In the genomic region with DNA sequence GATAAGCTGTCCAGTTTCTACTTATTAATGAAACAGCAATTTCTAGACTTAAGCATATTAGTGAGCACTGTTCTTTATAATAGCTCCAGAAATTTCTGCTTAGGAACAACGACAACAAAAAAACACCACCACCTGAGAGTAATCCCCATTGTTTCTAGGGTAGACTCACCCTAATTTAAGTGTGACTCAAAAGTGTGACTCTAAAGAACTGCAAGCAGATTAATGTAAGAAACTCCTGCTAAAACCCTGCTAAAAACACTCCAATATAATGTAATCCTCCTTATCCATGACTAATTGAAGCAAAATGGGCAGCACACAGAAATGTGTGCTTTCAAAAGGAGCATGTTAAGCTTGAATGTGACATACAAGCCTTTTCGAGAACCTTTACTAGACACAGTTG, we compare ENCODE assay signal across 24 cellular contexts.
DNase-seq lines count a peak whose midpoint lies in the region; ATAC-seq, FAIRE-seq and TF ChIP-seq lines count a peak whose summit lies in the region.
"Had no signal": no experiment of that assay in that cellular context is flagged by ENCODE, and none has a peak within 500 bp of the region (broad histone marks: within the 10 kb centered on the region; RNA-seq: fewer than 3 reads in every experiment).

No MANE protein-coding gene starts in this region.

- H3K27me3 Mint-ChIP-seq in GM23338 (ENCODE audit: insufficient read depth, low read depth, poor library complexity) = no peaks in the 10 kb centered on the region
- H3K27me3 Mint-ChIP-seq in nephron (ENCODE audit: low read depth) = peaks cover 2% of the 10 kb centered on the region

- H3K79me2 ChIP-seq in GM23338 (replicated peaks; ENCODE audit: insufficient read depth) = no peaks in the 10 kb centered on the region
- H3K79me2 ChIP-seq in H1 (ENCODE audit: control insufficient read depth in 1 of 2, insufficient read depth in 2 of 2, low read length in 2 of 2) = no peaks in the 10 kb centered on the region

- H3K27ac Mint-ChIP-seq in GM23338 (no peak overlapping the region), nephron (peak overlapping the region; percentile 33 to 56 (median 50))
- H3K27ac Mint-ChIP-seq: CD4-positive, alpha-beta T cell had no signal

- H2AK5ac ChIP-seq in H1 (ENCODE audit: low read depth, low read length) = no peak overlapping the region

- H2BK12ac ChIP-seq in H1 (ENCODE audit: low read depth, low read length) = no peak overlapping the region

- H4K91ac ChIP-seq in H1 (replicated peaks; ENCODE audit: insufficient read length, low read length) = no peak overlapping the region

- no peak overlapping the region for H3K56ac ChIP-seq in H1 (replicated peaks; ENCODE audit: insufficient read length, low read depth, low read length)

- no peak overlapping the region for H3K23ac ChIP-seq in H1 (ENCODE audit: insufficient read length)

- POLR2A ChIA-PET in H1 (lab: Charles Lee; ENCODE audit: partially characterized antibody) = no interaction called here

- H3K4me3 ChIP-seq in GM23338 (no peak overlapping the region), H1 (ENCODE audit: extremely low read depth in 1 of 4, insufficient read depth in 2 of 4, low read depth in 3 of 4, low read length in 4 of 4) (no peak overlapping the region)
- H3K4me3 ChIP-seq: A549; BLaER1 treated with 17β-estradiol and CSF1 and Interleukin-3, amounts not matched to agents 10 nM and 100 nM had no signal

- ATAC-seq in GM23338 = no peak
- ATAC-seq in GM21528 (IDR thresholded peaks at IDR 0.05; ENCODE audit: low FRiP score, unreplicated experiment) = no peak
- no peak for ATAC-seq in GM18873 (IDR thresholded peaks at IDR 0.05; ENCODE audit: low FRiP score, unreplicated experiment)
- no peak for ATAC-seq in HG03432 (IDR thresholded peaks at IDR 0.05; ENCODE audit: unreplicated experiment)
- ATAC-seq: A549 had no signal

- H3K27ac ChIP-seq in GM23338 (ENCODE audit: low read depth) = no peak overlapping the region
- no peak overlapping the region for H3K27ac ChIP-seq in H1 (ENCODE audit: low read depth, low read length)
- H3K27ac ChIP-seq: A549; BLaER1 treated with 17β-estradiol and CSF1 and Interleukin-3, amounts not matched to agents 10 nM and 100 nM had no signal

- H3K4me1 ChIP-seq in GM23338 (ENCODE audit: insufficient read depth) = no peaks in the 10 kb centered on the region
- H3K4me1 ChIP-seq in H1 (replicated peaks in 1 of 4; ENCODE audit: control insufficient read depth in 3 of 4, insufficient read depth in 4 of 4, low read length in 3 of 4) = no peaks in the 10 kb centered on the region
- H3K4me1 ChIP-seq: A549, BE2C had no signal

- no peaks in the 10 kb centered on the region for H3K9me2 ChIP-seq in GM23338 (ENCODE audit: insufficient read depth)

- H2BK15ac ChIP-seq in H1 (ENCODE audit: low read length) = no peak overlapping the region

- TF ChIP-seq EP300 in H1 (IDR thresholded peaks at IDR 0.05; ENCODE audit: borderline replicate concordance in 1 of 2, low read depth in 2 of 2, low read length in 2 of 2) = no peak

- H4K20me1 ChIP-seq in GM23338 (replicated peaks; ENCODE audit: insufficient read depth) (no peaks in the 10 kb centered on the region), H1 (replicated peaks in 1 of 2; ENCODE audit: control insufficient read depth in 1 of 2, insufficient read depth in 2 of 2, low read length in 2 of 2) (no peaks in the 10 kb centered on the region)
- H4K20me1 ChIP-seq: BLaER1 treated with 17β-estradiol and CSF1 and Interleukin-3, amounts not matched to agents 10 nM and 100 nM had no signal

- H3K36me3 ChIP-seq in GM23338 (ENCODE audit: insufficient read depth) = no peaks in the 10 kb centered on the region
- H3K36me3 ChIP-seq in H1 (ENCODE audit: control insufficient read depth in 2 of 4, insufficient read depth in 4 of 4, low read length in 3 of 4) = no peaks in the 10 kb centered on the region
- H3K36me3 ChIP-seq: BE2C; BLaER1 treated with 17β-estradiol and CSF1 and Interleukin-3, amounts not matched to agents 10 nM and 100 nM had no signal

- WGBS in H1 (ENCODE audit: extremely low coverage in 1 of 2, insufficient coverage in 1 of 2, insufficient read length in 1 of 2, insufficient replicate concordance in 2 of 2, low coverage in 1 of 2, low lambda C conversion rate in 2 of 2, missing lambda C conversion rate in 1 of 2), 2 experiments = 98% methylated on average over 2 of the region's 2 CpGs; no CpG with 5 or more reads in 1 of the 2 experiments

- no peak for DNase-seq in D721Med (ENCODE audit: insufficient read length, low spot score)
- DNase-seq in GM23338 (ENCODE audit: low spot score) = no peak
- no peak for DNase-seq in H1 (ENCODE audit: low read depth in 1 of 2, low spot score in 2 of 2)
- DNase-seq in DMS 273 (lab: John Stamatoyannopoulos, UW; ENCODE audit: unreplicated experiment) = no peak
- DNase-seq: 8988T; ACHN; AML-193; BE2C; CD4-positive, alpha-beta T cell; CD8-positive, alpha-beta memory T cell; DMS153; DMS79; GF-D8; GOT3; H7; HCEC 1CT had no signal

- H3K9ac ChIP-seq in H1 (replicated peaks in 1 of 4; ENCODE audit: extremely low read depth in 1 of 4, low read depth in 3 of 4, low read length in 3 of 4) = no peak overlapping the region
- H3K9ac ChIP-seq: BLaER1 treated with 17β-estradiol and CSF1 and Interleukin-3, amounts not matched to agents 10 nM and 100 nM had no signal

- no peaks in the 10 kb centered on the region for H3F3A ChIP-seq in GM23338 (replicated peaks; ENCODE audit: low read depth)

- no peak overlapping the region for H4K5ac ChIP-seq in H1 (ENCODE audit: insufficient read length, low read depth, low read length)

- H3K36me3 Mint-ChIP-seq in GM23338 (ENCODE audit: low read depth) (no peaks in the 10 kb centered on the region), nephron (ENCODE audit: low read depth) (peaks cover 3% of the 10 kb centered on the region)
- H3K36me3 Mint-ChIP-seq: CD14-positive monocyte; CD8-positive, alpha-beta memory T cell had no signal

- H3K4me2 ChIP-seq in GM23338 (no peak overlapping the region), H1 (ENCODE audit: insufficient read depth in 1 of 2, low read depth in 2 of 2, low read length in 2 of 2) (no peak overlapping the region)
- H3K4me2 ChIP-seq: A549 had no signal

- TF ChIP-seq CTCF in D721Med (IDR thresholded peaks at IDR 0.05; ENCODE audit: insufficient read depth, missing control alignments) = no peak
- no peak for TF ChIP-seq CTCF in GM23338 (conservative IDR thresholded peaks at IDR 0.05; ENCODE audit: low read depth in 2 of 2)
- no peak for TF ChIP-seq CTCF in H1 (IDR thresholded peaks at IDR 0.05; ENCODE audit: control extremely low read depth in 1 of 3, insufficient read depth in 1 of 3, low read depth in 1 of 3, low read length in 3 of 3)
- no peak for TF ChIP-seq CTCF in nephron (IDR thresholded peaks at IDR 0.05; ENCODE audit: unreplicated experiment in 3 of 3)

- no peak for TF ChIP-seq RAD21 in H1 (IDR thresholded peaks at IDR 0.05 in 1 of 2, conservative IDR thresholded peaks at IDR 0.05 in 1 of 2; ENCODE audit: low read depth in 2 of 2, low read length in 2 of 2)

- no peak overlapping the region for H3K18ac ChIP-seq in H1 (ENCODE audit: extremely low read depth, low read length)

- H2BK20ac ChIP-seq in H1 (ENCODE audit: low read length) = no peak overlapping the region

- CTCF ChIA-PET in H1 (lab: Charles Lee; ENCODE audit: partially characterized antibody) = interaction anchor here (0.7 kb wide), 1 partner anchor 23 kb away, joined by 3 read pairs; no protein-coding TSS in a partner anchor

- no peak overlapping the region for H3K4ac ChIP-seq in H1 (replicated peaks; ENCODE audit: insufficient read length, low read depth, low read length)

- peak overlapping the region; percentile 57; the same call in 1 of the 2 replicates for H2AFZ ChIP-seq in GM23338
- peak overlapping the region; percentile 94; the same call in 1 of the 2 replicates for H2AFZ ChIP-seq in H1 (ENCODE audit: low read length)

- no peak overlapping the region for H3K14ac ChIP-seq in H1 (ENCODE audit: insufficient read length)

- no peak overlapping the region for H3K4me3 Mint-ChIP-seq in GM23338
- no peak overlapping the region for H3K4me3 Mint-ChIP-seq in nephron
- H3K4me3 Mint-ChIP-seq: CD14-positive monocyte; CD4-positive, alpha-beta T cell; CD8-positive, alpha-beta memory T cell had no signal

- no peaks in the 10 kb centered on the region for H3K9me3 ChIP-seq in H1 (ENCODE audit: insufficient read depth in 2 of 2, low read depth in 1 of 2, low read length in 1 of 2)
- H3K9me3 ChIP-seq: A549, BE2C had no signal

- no peak overlapping the region for H2BK5ac ChIP-seq in H1 (ENCODE audit: low read depth, low read length)

- no peak for TF ChIP-seq POLR2A in H1 (IDR thresholded peaks at IDR 0.05; ENCODE audit: control extremely low read depth in 1 of 2, low read depth in 2 of 2, low read length in 2 of 2)

- no peaks in the 10 kb centered on the region for H3K79me1 ChIP-seq in H1 (ENCODE audit: low read depth, low read length)

- H2BK120ac ChIP-seq in H1 (replicated peaks; ENCODE audit: low read depth, low read length) = no peak overlapping the region

- no peaks in the 10 kb centered on the region for H3K23me2 ChIP-seq in H1 (ENCODE audit: low read depth, low read length)

- H3K9me3 Mint-ChIP-seq in GM23338 (no peaks in the 10 kb centered on the region), nephron (peaks cover 16% of the 10 kb centered on the region)

- H3K27me3 ChIP-seq in GM23338 (ENCODE audit: insufficient read depth) (no peaks in the 10 kb centered on the region), H1 (replicated peaks in 1 of 4; ENCODE audit: control insufficient read depth in 3 of 4, extremely low read depth in 1 of 4, insufficient read depth in 3 of 4, low read length in 3 of 4) (peaks cover 0 to 1% (median 0%) of the 10 kb centered on the region in 4 experiments; a peak in 1 of 7 replicates)
- H3K27me3 ChIP-seq: BE2C; BLaER1 treated with 17β-estradiol and CSF1 and Interleukin-3, amounts not matched to agents 10 nM and 100 nM had no signal

- FAIRE-seq in D721Med (lab: Jason Lieb, UNC) (peak; percentile 16), H1 (lab: Jason Lieb, UNC) (no peak)
- FAIRE-seq: A549, GM18507 had no signal

- no peak overlapping the region for H4K8ac ChIP-seq in H1 (ENCODE audit: extremely low read depth, insufficient read depth, low read length)

- H3K4me1 Mint-ChIP-seq in GM23338 (no peaks in the 10 kb centered on the region; the same call in 2 of the 3 replicates), nephron (peaks cover 19% of the 10 kb centered on the region)
- H3K4me1 Mint-ChIP-seq: CD8-positive, alpha-beta memory T cell had no signal

TF ChIP-seq in GM23338, 12 proteins besides CTCF, POLR2A, EP300 and RAD21 (continues in another document):
- no peak for TF ChIP-seq NANOG (IDR thresholded peaks at IDR 0.05; ENCODE audit: borderline replicate concordance)
- no peak for TF ChIP-seq ZNF114 (CRISPR knock-in tag; IDR thresholded peaks at IDR 0.05)

TF ChIP-seq in H1, 55 proteins besides CTCF, POLR2A, EP300 and RAD21 (continues in another document):
- TF ChIP-seq TCF12 (IDR thresholded peaks at IDR 0.05; ENCODE audit: low read depth, low read length) (no peak), CHD2 (IDR thresholded peaks at IDR 0.05; ENCODE audit: low read length) (no peak), BRCA1 (IDR thresholded peaks at IDR 0.05; ENCODE audit: low read depth, low read length) (no peak), RBBP5 (IDR thresholded peaks at IDR 0.05; ENCODE audit: borderline replicate concordance, low read depth, low read length) (no peak)
- TF ChIP-seq, protein P1, sequence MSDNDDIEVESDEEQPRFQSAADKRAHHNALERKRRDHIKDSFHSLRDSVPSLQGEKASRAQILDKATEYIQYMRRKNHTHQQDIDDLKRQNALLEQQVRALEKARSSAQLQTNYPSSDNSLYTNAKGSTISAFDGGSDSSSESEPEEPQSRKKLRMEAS (IDR thresholded peaks at IDR 0.05) = no peak
